Comparison of ENCODE assay signal across 1 cellular context in genomic region chr19:43789029-43789428, GRCh38.
TF ChIP-seq lines count a peak whose summit lies in the region.

No MANE protein-coding gene starts in this region.

TF ChIP-seq in K562, 482 proteins besides CTCF, POLR2A, EP300 and RAD21 (continued from another document and continues in another):
- no peak for TF ChIP-seq CLOCK (CRISPR knock-in tag; IDR thresholded peaks at IDR 0.05; ENCODE audit: borderline replicate concordance)
- no peak for TF ChIP-seq CSDE1 (IDR thresholded peaks at IDR 0.05)
- TF ChIP-seq KLF13 (tag; IDR thresholded peaks at IDR 0.05; ENCODE audit: borderline replicate concordance, low read depth), result no peak
- TF ChIP-seq SMC3 (conservative IDR thresholded peaks at IDR 0.05; ENCODE audit: insufficient read depth, low read depth, low read length), result no peak
- no peak for TF ChIP-seq SIN3B (IDR thresholded peaks at IDR 0.05; ENCODE audit: low read depth)
- TF ChIP-seq AFF1 (IDR thresholded peaks at IDR 0.05; ENCODE audit: low read depth in 1 of 2, partially characterized antibody in 2 of 2), result peak in 1 of 2 experiments; percentile 99
- no peak for TF ChIP-seq MAX (CRISPR knock-in tag; IDR thresholded peaks at IDR 0.05)
- TF ChIP-seq NR0B1 (IDR thresholded peaks at IDR 0.05; ENCODE audit: partially characterized antibody), result no peak
- TF ChIP-seq ZNF347 (CRISPR knock-in tag; IDR thresholded peaks at IDR 0.05; ENCODE audit: low read depth), result no peak
- TF ChIP-seq RBM17 (IDR thresholded peaks at IDR 0.05; ENCODE audit: borderline replicate concordance, low read depth, low read length), result no peak
- TF ChIP-seq PREB (CRISPR knock-in tag; IDR thresholded peaks at IDR 0.05), result no peak
- peak; percentile 87; the same call in 1 of the 2 replicates for TF ChIP-seq AFF4 (CRISPR knock-in tag; IDR thresholded peaks at IDR 0.05)
- TF ChIP-seq ZNF280B (CRISPR knock-in tag; IDR thresholded peaks at IDR 0.05), result no peak
- TF ChIP-seq CREB5 (CRISPR knock-in tag; IDR thresholded peaks at IDR 0.05), result no peak
- no peak for TF ChIP-seq HNRNPLL (IDR thresholded peaks at IDR 0.05; ENCODE audit: low read depth, low read length, poor library complexity, severe bottlenecking)
- TF ChIP-seq CREB3L1 (IDR thresholded peaks at IDR 0.05; ENCODE audit: borderline replicate concordance, low read depth), result no peak
- no peak for TF ChIP-seq SAP30 (IDR thresholded peaks at IDR 0.05; ENCODE audit: borderline replicate concordance, insufficient read depth, low read depth, low read length, poor library complexity, severe bottlenecking)
- no peak for TF ChIP-seq MCM5 (IDR thresholded peaks at IDR 0.05; ENCODE audit: low read depth)
- TF ChIP-seq ZKSCAN8 (CRISPR knock-in tag; IDR thresholded peaks at IDR 0.05), result peak; percentile 53; the same call in 1 of the 2 replicates
- TF ChIP-seq TFAP4 (CRISPR knock-in tag; IDR thresholded peaks at IDR 0.05; ENCODE audit: borderline replicate concordance), result no peak; the same call in 1 of the 2 replicates
- no peak for TF ChIP-seq NR2C1 (IDR thresholded peaks at IDR 0.05)
- TF ChIP-seq NR2C1 (tag; IDR thresholded peaks at IDR 0.05), result peak; percentile 54; the same call in 1 of the 2 replicates
- TF ChIP-seq PURB (CRISPR knock-in tag; IDR thresholded peaks at IDR 0.05; ENCODE audit: low read depth), result no peak
- no peak for TF ChIP-seq ELF4 (CRISPR knock-in tag; IDR thresholded peaks at IDR 0.05)
- no peak for TF ChIP-seq SNAPC5 (CRISPR knock-in tag; IDR thresholded peaks at IDR 0.05)
- no peak for TF ChIP-seq ZNF165 (CRISPR knock-in tag; IDR thresholded peaks at IDR 0.05; ENCODE audit: borderline replicate concordance)
- TF ChIP-seq ZBTB43 (CRISPR knock-in tag; IDR thresholded peaks at IDR 0.05), result no peak
- TF ChIP-seq FOXM1 (IDR thresholded peaks at IDR 0.05; ENCODE audit: low read depth), result no peak
- no peak for TF ChIP-seq FOXM1 (CRISPR knock-in tag; IDR thresholded peaks at IDR 0.05; ENCODE audit: low read depth)
- peak; percentile 84; the same call in 1 of the 2 replicates for TF ChIP-seq ZNF197 (CRISPR knock-in tag; IDR thresholded peaks at IDR 0.05; ENCODE audit: low read depth)
- TF ChIP-seq HDAC1 (IDR thresholded peaks at IDR 0.05), result peak in 1 of 2 experiments; percentile 84; a peak in 2 of 4 replicates
- TF ChIP-seq NONO (IDR thresholded peaks at IDR 0.05; ENCODE audit: low read depth in 2 of 2, low read length in 1 of 2), result no peak
- TF ChIP-seq NELFE (IDR thresholded peaks at IDR 0.05; ENCODE audit: insufficient read depth, insufficient read length), result no peak
- peak; percentile 95 for TF ChIP-seq LCOR (CRISPR knock-in tag; IDR thresholded peaks at IDR 0.05)
- TF ChIP-seq NUFIP1 (IDR thresholded peaks at IDR 0.05; ENCODE audit: partially characterized antibody), result no peak
- no peak for TF ChIP-seq NFRKB (IDR thresholded peaks at IDR 0.05; ENCODE audit: low read depth)
